8 cellular contexts compared by ENCODE assay signal in genomic region chr1:9410737-9411297, GRCh38.
DNase-seq lines count a peak whose midpoint lies in the region; ATAC-seq, FAIRE-seq and TF ChIP-seq lines count a peak whose summit lies in the region.

No MANE protein-coding gene starts in this region.

- WGBS in endodermal cell (ENCODE audit: insufficient coverage in 1 of 2, insufficient read length in 1 of 2), 2 experiments, result 88 to 89% methylated on average over 2 to 6 of the region's 7 CpGs

- H3K9ac ChIP-seq in fibroblast of lung (ENCODE audit: insufficient read depth, low read length) (no peak overlapping the region), endodermal cell (ENCODE audit: extremely low read depth, low read length, poor library complexity, severe bottlenecking) (no peak overlapping the region)

- H3K36me3 Mint-ChIP-seq in stimulated activated naive CD8-positive, alpha-beta T cell treated with anti-CD3 and anti-CD28 coated beads, Interleukin-15, Interleukin-2, amounts not matched to agents 100 ng/mL and 50 ng/mL, for 24 hours (ENCODE audit: low read depth), result peaks cover 5% of the 10 kb centered on the region
- no peaks in the 10 kb centered on the region for H3K36me3 Mint-ChIP-seq in endodermal cell (ENCODE audit: low read depth)

- peaks cover 20% of the 10 kb centered on the region for H3K4me1 ChIP-seq in fibroblast of lung (ENCODE audit: control insufficient read depth, extremely low read depth, insufficient read depth, low read length)
- H3K4me1 ChIP-seq in endodermal cell (ENCODE audit: control insufficient read depth, insufficient read depth, low read length), result peaks cover 5% of the 10 kb centered on the region

- peaks cover 4% of the 10 kb centered on the region for H3K9me3 Mint-ChIP-seq in stimulated activated naive CD8-positive, alpha-beta T cell treated with anti-CD3 and anti-CD28 coated beads, Interleukin-15, Interleukin-2, amounts not matched to agents 100 ng/mL and 50 ng/mL, for 24 hours
- no peaks in the 10 kb centered on the region for H3K9me3 Mint-ChIP-seq in endodermal cell

- peak overlapping the region; percentile 60 for H3K4me3 Mint-ChIP-seq in stimulated activated naive CD8-positive, alpha-beta T cell treated with anti-CD3 and anti-CD28 coated beads, Interleukin-15, Interleukin-2, amounts not matched to agents 100 ng/mL and 50 ng/mL, for 24 hours
- H3K4me3 Mint-ChIP-seq in endodermal cell, result no peak overlapping the region

- DNase-seq in stimulated activated naive CD8-positive, alpha-beta T cell treated with anti-CD3 and anti-CD28 coated beads, Interleukin-15, Interleukin-2, amounts not matched to agents 100 U/mL and 50 U/mL, for 24 hours, result no peak
- DNase-seq in RPMI8226, result peak; percentile 48
- peak; percentile 30 to 78 for DNase-seq in fibroblast of lung (ENCODE audit: low read depth in 2 of 2)
- no peak for DNase-seq in urothelium cell line (ENCODE audit: low spot score)
- DNase-seq in endodermal cell, result no peak

- H3K27me3 Mint-ChIP-seq in stimulated activated naive CD8-positive, alpha-beta T cell treated with anti-CD3 and anti-CD28 coated beads, Interleukin-15, Interleukin-2, amounts not matched to agents 100 ng/mL and 50 ng/mL, for 24 hours, result peaks cover 4% of the 10 kb centered on the region
- no peaks in the 10 kb centered on the region for H3K27me3 Mint-ChIP-seq in endodermal cell (ENCODE audit: insufficient read depth)

- H3K27me3 ChIP-seq in fibroblast of lung (ENCODE audit: control insufficient read depth, insufficient read depth, low read length) (no peaks in the 10 kb centered on the region), endodermal cell (ENCODE audit: control insufficient read depth, insufficient read depth, low read length, poor library complexity, severe bottlenecking) (no peaks in the 10 kb centered on the region)

- H3K36me3 ChIP-seq in fibroblast of lung (ENCODE audit: control insufficient read depth, insufficient read depth, low read length) (no peaks in the 10 kb centered on the region), endodermal cell (ENCODE audit: control insufficient read depth, insufficient read depth, low read length) (no peaks in the 10 kb centered on the region)

- H3K9me3 ChIP-seq in fibroblast of lung (ENCODE audit: control insufficient read depth, insufficient read depth, low read depth, low read length) (no peaks in the 10 kb centered on the region), endodermal cell (ENCODE audit: control insufficient read depth, low read length) (no peaks in the 10 kb centered on the region)

- H4K20me1 ChIP-seq in fibroblast of lung (ENCODE audit: control insufficient read depth, extremely low read depth, insufficient read depth, low read length), result no peaks in the 10 kb centered on the region

- no peak for ATAC-seq in stimulated activated naive CD8-positive, alpha-beta T cell treated with anti-CD3 and anti-CD28 coated beads, Interleukin-15, Interleukin-2, amounts not matched to agents 100 U/mL and 50 U/mL, for 24 hours
- ATAC-seq in HG02870 (IDR thresholded peaks at IDR 0.05; ENCODE audit: unreplicated experiment) (no peak), GM18870 (IDR thresholded peaks at IDR 0.05; ENCODE audit: unreplicated experiment) (no peak)

- TF ChIP-seq CTCF in fibroblast of lung (conservative IDR thresholded peaks at IDR 0.05 in 1 of 2, IDR thresholded peaks at IDR 0.05 in 1 of 2; ENCODE audit: low read depth in 1 of 2, low read length in 2 of 2) (no peak), endodermal cell (conservative IDR thresholded peaks at IDR 0.05) (no peak)

- H3K27ac ChIP-seq in fibroblast of lung (ENCODE audit: insufficient read depth, low read length) (no peak overlapping the region), endodermal cell (ENCODE audit: low read depth, low read length) (no peak overlapping the region)

- H3K4me2 ChIP-seq in fibroblast of lung (ENCODE audit: extremely low read depth, insufficient read depth, low read length), result no peak overlapping the region

- H3K27ac Mint-ChIP-seq in stimulated activated naive CD8-positive, alpha-beta T cell treated with anti-CD3 and anti-CD28 coated beads, Interleukin-15, Interleukin-2, amounts not matched to agents 100 ng/mL and 50 ng/mL, for 24 hours, result peak overlapping the region; percentile 86
- H3K27ac Mint-ChIP-seq in endodermal cell, result no peak overlapping the region

- H3K4me3 ChIP-seq in fibroblast of lung (replicated peaks in 1 of 4; ENCODE audit: control extremely low read depth in 1 of 4, insufficient read depth in 1 of 4, low read depth in 3 of 4, low read length in 4 of 4), result no peak overlapping the region
- H3K4me3 ChIP-seq in endodermal cell (ENCODE audit: low read length), result no peak overlapping the region

- H2AFZ ChIP-seq in fibroblast of lung (ENCODE audit: low read length), result no peak overlapping the region

- H3K4me1 Mint-ChIP-seq in stimulated activated naive CD8-positive, alpha-beta T cell treated with anti-CD3 and anti-CD28 coated beads, Interleukin-15, Interleukin-2, amounts not matched to agents 100 ng/mL and 50 ng/mL, for 24 hours (ENCODE audit: low read depth), result peaks cover 44% of the 10 kb centered on the region
- H3K4me1 Mint-ChIP-seq in endodermal cell, result peaks cover 10% of the 10 kb centered on the region

- peak; percentile 100 for FAIRE-seq in urothelium cell line (lab: Jason Lieb, UNC)

- no peaks in the 10 kb centered on the region for H3K79me2 ChIP-seq in fibroblast of lung (ENCODE audit: control insufficient read depth, insufficient read depth, low read length)

Comparison
In these comparisons a context has a peak if more than half of its experiments do, and no peak if none do; other contexts are left out.
1. DNase-seq: peak in RPMI8226 (single experiment) and fibroblast of lung (2 of 2); none in stimulated activated naive CD8-positive, alpha-beta T cell treated with anti-CD3 and anti-CD28 coated beads, Interleukin-15, Interleukin-2, amounts not matched to agents 100 U/mL and 50 U/mL, for 24 hours (single experiment), urothelium cell line (single experiment) and endodermal cell (single experiment).